In the genomic region with DNA sequence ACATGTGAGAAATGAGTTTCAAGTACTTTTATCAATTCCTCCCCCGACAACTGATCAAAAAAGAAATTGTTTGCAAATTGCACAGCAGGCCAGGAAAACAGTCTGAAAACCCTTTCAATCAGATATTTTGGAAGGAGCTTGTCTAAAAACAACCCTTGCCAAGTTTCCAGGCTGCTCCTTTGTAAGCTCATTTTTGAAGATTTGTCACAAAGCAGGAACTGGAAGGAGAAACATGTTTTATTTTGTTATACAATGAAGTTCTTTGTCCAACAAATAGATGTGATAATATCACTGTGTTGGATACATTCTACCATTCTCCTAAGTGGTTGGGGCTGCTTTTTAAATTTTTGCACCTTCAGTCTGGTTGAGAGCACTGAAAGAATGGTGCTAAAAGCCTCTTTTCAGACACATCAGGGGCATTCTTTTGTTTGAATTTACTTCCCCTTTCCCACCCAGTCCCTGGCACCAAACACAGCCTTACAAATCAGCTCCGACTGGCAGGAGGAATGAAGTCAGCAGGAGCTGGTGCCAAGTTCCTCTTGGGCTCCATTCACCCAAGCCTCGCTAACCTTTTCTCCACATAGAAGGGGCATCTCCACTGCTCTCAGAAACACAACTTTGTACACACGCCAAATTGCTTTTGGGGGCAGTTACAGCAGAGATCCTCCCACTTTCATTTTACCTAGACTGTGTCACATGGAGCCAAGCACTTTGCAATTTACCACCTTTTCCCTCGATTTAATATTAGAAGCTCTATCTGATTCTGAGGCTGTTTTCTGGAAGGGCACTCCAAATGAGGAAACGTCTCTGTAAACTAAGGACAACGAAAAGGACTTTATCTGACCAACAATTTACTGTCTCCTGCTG, we compare ENCODE assay signal across 9 cellular contexts.
DNase-seq lines count a peak whose midpoint lies in the region; ATAC-seq and TF ChIP-seq lines count a peak whose summit lies in the region.
"Had no signal": no experiment of that assay in that cellular context is flagged by ENCODE, and none has a peak within 500 bp of the region (broad histone marks: within the 10 kb centered on the region; RNA-seq: fewer than 3 reads in every experiment).

No MANE protein-coding gene starts in this region.

- H3K27me3 ChIP-seq in left lung: no peaks in the 10 kb centered on the region

- no peak overlapping the region for H3K4me3 ChIP-seq in left lung

- H3K27ac ChIP-seq in left lung: peak overlapping the region; percentile 18 to 27

- H3K36me3 Mint-ChIP-seq in brain: no peaks in the 10 kb centered on the region

- DNase-seq in Right ventricle myocardium inferior (ENCODE audit: missing footprints): no peak
- no peak for DNase-seq in cardiac septum (ENCODE audit: low spot score)
- DNase-seq in left lung: peak in 1 of 2 donors; percentile 64
- no peak for DNase-seq in SHP77 treated with DMSO at 0.1 percent for 48 hours (lab: John Stamatoyannopoulos, UW)
- DNase-seq: effector CD8-positive, alpha-beta T cell had no signal

- no peaks in the 10 kb centered on the region for H3K9me3 Mint-ChIP-seq in brain

- H3K36me3 ChIP-seq in left lung: no peaks in the 10 kb centered on the region

- peaks cover 25% of the 10 kb centered on the region for H3K4me1 Mint-ChIP-seq in brain

- TF ChIP-seq CTCF in brain (conservative IDR thresholded peaks at IDR 0.05) (no peak), left lung (IDR thresholded peaks at IDR 0.05) (no peak)

- peak overlapping the region in 2 of 5 experiments; percentile 13 to 29 for H3K4me3 Mint-ChIP-seq in brain

- peaks cover 13% of the 10 kb centered on the region for H3K27me3 Mint-ChIP-seq in brain

- ATAC-seq in Right ventricle myocardium inferior (peak; percentile 37), left lung (peak; percentile 84), HG02588 (IDR thresholded peaks at IDR 0.05; ENCODE audit: unreplicated experiment) (no peak), GM18907 (IDR thresholded peaks at IDR 0.05; ENCODE audit: unreplicated experiment) (no peak), HG03520 (IDR thresholded peaks at IDR 0.05; ENCODE audit: unreplicated experiment) (no peak)

- no peaks in the 10 kb centered on the region for H3K4me1 ChIP-seq in left lung

- no peaks in the 10 kb centered on the region for H3K9me3 ChIP-seq in left lung

- H3K27ac Mint-ChIP-seq in brain: peak overlapping the region in 4 of 5 experiments; percentile 16 to 89 (median 62)

- intact Hi-C loops in Right ventricle myocardium inferior (cut with DNase I) (no loop called here), cardiac septum (cut with DNase I) (no loop called here), left lung (cut with DNase I) (no loop called here)

Comparison
In these comparisons a context has a peak if more than half of its experiments do, and no peak if none do; other contexts are left out.
1. ATAC-seq: peak in Right ventricle myocardium inferior (single experiment) and left lung (single experiment); none in HG02588 (single experiment), GM18907 (single experiment) and HG03520 (single experiment).